In genomic region chr1:100670083-100670482, GRCh38 we compare ENCODE assay signal across 7 cellular contexts. TPM values are rescaled to one million over a fixed set of nuclear protein-coding genes. Genes with fewer than 3 reads are reported as not detected.
"Had no signal": no experiment of that assay in that cellular context is flagged by ENCODE, and none has a peak within 500 bp of the region (broad histone marks: within the 10 kb centered on the region; RNA-seq: fewer than 3 reads in every experiment).

No MANE protein-coding gene starts in this region.

- H3K27ac ChIP-seq: GM23248, KMS-11 had no signal

- H3K4me3 ChIP-seq: GM23248, HAP-1 had no signal

- H3K9me3 ChIP-seq: HAP-1 had no signal

- DNase-seq: GM23248, GOT3, H7, KBM-7 had no signal

RNA-seq across cellular contexts. Expression of gene VCAM1, which starts 49.5 kb away (rescaled TPM):
- polyA plus RNA-seq: IgD-negative memory B cell had no signal
